Comparison of ENCODE assay signal across 1 cellular context in genomic region chr16:60151987-60152386, GRCh38.
A peak's percentile ranks its signal among the peaks of the same experiment; 100 is the strongest.
TF ChIP-seq lines count a peak whose summit lies in the region.

No MANE protein-coding gene starts in this region.

TF ChIP-seq in HepG2, 621 proteins besides CTCF, POLR2A, EP300 and RAD21 (continued from another document):
- TF ChIP-seq HNF4G (IDR thresholded peaks at IDR 0.05; ENCODE audit: borderline replicate concordance, low read depth, low read length) (peak; percentile 37; the same call in 1 of the 2 replicates), HNF4G (CRISPR knock-in tag; IDR thresholded peaks at IDR 0.05; ENCODE audit: borderline replicate concordance, low read depth) (no peak), ZMYM2 (CRISPR knock-in tag; IDR thresholded peaks at IDR 0.05) (no peak), ZNF839 (CRISPR knock-in tag; IDR thresholded peaks at IDR 0.05; ENCODE audit: borderline replicate concordance) (no peak), ATF3 (CRISPR knock-in tag; IDR thresholded peaks at IDR 0.05) (peak; percentile 68; the same call in 1 of the 2 replicates), SOX5 (CRISPR knock-in tag; IDR thresholded peaks at IDR 0.05; ENCODE audit: borderline replicate concordance) (peak; percentile 65; the same call in 1 of the 2 replicates), ZNF644 (CRISPR knock-in tag; IDR thresholded peaks at IDR 0.05; ENCODE audit: low read depth) (0 out of 2 replicates have a peak, but pooled peaks have one; percentile 35), BRD4 (CRISPR knock-in tag; IDR thresholded peaks at IDR 0.05) (no peak), FOSL1 (CRISPR knock-in tag; IDR thresholded peaks at IDR 0.05; ENCODE audit: borderline replicate concordance) (peak; percentile 68; the same call in 1 of the 2 replicates), CBX1 (IDR thresholded peaks at IDR 0.05; ENCODE audit: low read depth) (no peak), CREB1 (IDR thresholded peaks at IDR 0.05) (no peak), CREB1 (CRISPR knock-in tag; IDR thresholded peaks at IDR 0.05) (peak; percentile 26; the same call in 1 of the 2 replicates), SAFB2 (CRISPR knock-in tag; IDR thresholded peaks at IDR 0.05; ENCODE audit: borderline replicate concordance, low read depth) (no peak), KLF9 (CRISPR knock-in tag; IDR thresholded peaks at IDR 0.05; ENCODE audit: low read depth) (no peak), REST (IDR thresholded peaks at IDR 0.05; ENCODE audit: borderline replicate concordance in 1 of 2, low read depth in 1 of 2, low read length in 2 of 2) (no peak), JUND (CRISPR knock-in tag; IDR thresholded peaks at IDR 0.05) (peak; percentile 60; the same call in 1 of the 2 replicates), SIN3B (IDR thresholded peaks at IDR 0.05; ENCODE audit: low read length) (no peak), ZNF446 (CRISPR knock-in tag; IDR thresholded peaks at IDR 0.05) (no peak), RNF219 (CRISPR knock-in tag; IDR thresholded peaks at IDR 0.05) (no peak), SOX13 (IDR thresholded peaks at IDR 0.05) (no peak), SOX13 (CRISPR knock-in tag; conservative IDR thresholded peaks at IDR 0.05 in 1 of 2, IDR thresholded peaks at IDR 0.05 in 1 of 2) (peak in 1 of 2 experiments; percentile 85; a peak in 2 of 4 replicates), ZBTB33 (CRISPR knock-in tag; IDR thresholded peaks at IDR 0.05) (no peak), ZNF589 (CRISPR knock-in tag; conservative IDR thresholded peaks at IDR 0.05) (no peak), ZNF512 (CRISPR knock-in tag; IDR thresholded peaks at IDR 0.05) (no peak), ISX (CRISPR knock-in tag; conservative IDR thresholded peaks at IDR 0.05) (no peak), PHF20 (CRISPR knock-in tag; IDR thresholded peaks at IDR 0.05) (no peak), ZNF362 (CRISPR knock-in tag; IDR thresholded peaks at IDR 0.05; ENCODE audit: borderline replicate concordance) (peak; percentile 58), ZNF256 (CRISPR knock-in tag; conservative IDR thresholded peaks at IDR 0.05) (no peak), JUN (CRISPR knock-in tag; IDR thresholded peaks at IDR 0.05) (0 out of 2 replicates have a peak, but pooled peaks have one; percentile 43), JUNB (CRISPR knock-in tag; IDR thresholded peaks at IDR 0.05; ENCODE audit: borderline replicate concordance) (peak; percentile 74; the same call in 1 of the 2 replicates), ARID4A (CRISPR knock-in tag; IDR thresholded peaks at IDR 0.05; ENCODE audit: borderline replicate concordance) (no peak), TEF (CRISPR knock-in tag; IDR thresholded peaks at IDR 0.05) (peak; percentile 36; the same call in 1 of the 2 replicates), E2F1 (CRISPR knock-in tag; IDR thresholded peaks at IDR 0.05) (no peak)
